In the genomic region with DNA sequence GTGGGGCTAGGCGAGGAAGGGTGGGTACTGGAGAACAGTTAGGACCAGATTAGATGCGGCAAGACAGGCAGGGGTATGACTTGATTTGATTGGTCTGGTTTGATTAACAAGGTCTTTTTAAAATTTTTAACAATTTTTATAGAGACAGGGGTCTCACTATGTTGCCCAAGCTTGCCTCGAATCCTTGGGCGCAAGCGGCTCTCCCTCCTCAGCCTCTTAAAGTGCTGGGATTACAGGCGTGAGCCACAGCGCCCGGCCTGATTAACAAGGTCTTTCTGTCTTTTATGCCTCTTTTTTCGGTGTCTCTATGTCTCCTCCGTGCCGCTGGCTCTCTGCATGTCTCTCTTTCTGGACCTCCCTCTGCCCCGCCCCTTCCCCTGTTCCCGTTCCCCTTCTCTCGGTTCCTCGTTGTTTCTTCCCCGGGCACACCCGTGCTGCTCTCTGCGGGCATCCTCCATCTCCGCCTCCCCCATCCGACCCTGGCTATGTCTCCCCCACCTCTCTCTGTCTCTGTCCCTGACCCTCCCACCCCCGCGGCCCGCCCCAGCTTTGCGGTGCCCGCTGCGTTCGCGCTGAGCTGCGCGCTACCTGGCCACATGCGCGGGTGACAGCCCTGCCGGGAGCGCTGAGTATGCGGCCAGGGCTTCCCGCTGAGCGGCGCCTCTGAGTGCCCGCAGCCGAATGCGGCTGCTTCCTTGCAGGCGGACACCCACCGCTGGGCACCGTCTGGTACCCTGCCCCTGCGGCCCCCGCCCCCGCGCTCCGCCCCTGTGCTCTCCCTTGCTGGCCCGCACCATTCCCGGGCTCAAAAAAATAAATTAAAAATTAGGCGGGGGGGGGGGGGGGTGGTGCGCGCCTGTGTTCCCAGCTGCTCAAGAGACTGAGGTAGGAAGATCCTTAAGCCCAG, we compare ENCODE assay signal across 6 cellular contexts. TPM values are rescaled to one million over a fixed set of nuclear protein-coding genes. Genes with fewer than 3 reads are reported as not detected.
A peak's percentile ranks its signal among the peaks of the same experiment; 100 is the strongest.
DNase-seq lines count a peak whose midpoint lies in the region; TF ChIP-seq lines count a peak whose summit lies in the region.

No MANE protein-coding gene starts in this region.

- H3K9ac ChIP-seq in SK-N-SH: no peak overlapping the region

- H3K27ac Mint-ChIP-seq in T-helper 1 cell treated with Interleukin-12 subunit alpha and Interleukin-12 subunit beta and Interleukin-4 antibody, amounts not matched to agents 30 μg/mL and 1 μg/mL, for 36 hours: no peak overlapping the region

- no peaks in the 10 kb centered on the region for H3K36me3 Mint-ChIP-seq in T-helper 1 cell treated with Interleukin-12 subunit alpha and Interleukin-12 subunit beta and Interleukin-4 antibody, amounts not matched to agents 30 μg/mL and 1 μg/mL, for 36 hours (ENCODE audit: low read depth)

- H3F3A ChIP-seq in SK-N-SH (replicated peaks; ENCODE audit: insufficient read depth): no peaks in the 10 kb centered on the region

- TF ChIP-seq EP300 in SK-N-SH (IDR thresholded peaks at IDR 0.05; ENCODE audit: borderline replicate concordance in 1 of 2, low read depth in 1 of 2, low read length in 1 of 2): no peak

- peak overlapping the region; percentile 81 for H3K4me3 Mint-ChIP-seq in T-helper 1 cell treated with Interleukin-12 subunit alpha and Interleukin-12 subunit beta and Interleukin-4 antibody, amounts not matched to agents 30 μg/mL and 1 μg/mL, for 36 hours

- H3K36me3 ChIP-seq in SK-N-SH (replicated peaks in 1 of 2; ENCODE audit: control insufficient read depth in 1 of 2, insufficient read depth in 2 of 2, low read length in 1 of 2): no peaks in the 10 kb centered on the region
- no peaks in the 10 kb centered on the region for H3K36me3 ChIP-seq in testis (ENCODE audit: low read depth, missing control alignments)

- H3K9me3 ChIP-seq in SK-N-SH (no peaks in the 10 kb centered on the region), testis (no peaks in the 10 kb centered on the region)

- peaks cover 3% of the 10 kb centered on the region for H3K4me1 Mint-ChIP-seq in T-helper 1 cell treated with Interleukin-12 subunit alpha and Interleukin-12 subunit beta and Interleukin-4 antibody, amounts not matched to agents 30 μg/mL and 1 μg/mL, for 36 hours (ENCODE audit: low read depth)

- no peak for TF ChIP-seq RAD21 in SK-N-SH (IDR thresholded peaks at IDR 0.05; ENCODE audit: low read length)

- H4K20me1 ChIP-seq in SK-N-SH (ENCODE audit: insufficient read depth): no peaks in the 10 kb centered on the region

- TF ChIP-seq POLR2A in testis (IDR thresholded peaks at IDR 0.05): no peak

- 14% methylated on average over 52 of the region's 54 CpGs for WGBS in SK-N-SH (ENCODE audit: low lambda C conversion rate)
- 8 to 13% methylated on average over 24 to 46 of the region's 54 CpGs for WGBS in testis, 2 donors

- H3K4me3 ChIP-seq in SK-N-SH (ENCODE audit: low read depth in 2 of 2, low read length in 1 of 2) (peak overlapping the region; percentile 28 to 48), testis (peak overlapping the region; percentile 32 to 49)

- H3K79me2 ChIP-seq in SK-N-SH (ENCODE audit: insufficient read depth): no peaks in the 10 kb centered on the region

- no peaks in the 10 kb centered on the region for H3K9me3 Mint-ChIP-seq in T-helper 1 cell treated with Interleukin-12 subunit alpha and Interleukin-12 subunit beta and Interleukin-4 antibody, amounts not matched to agents 30 μg/mL and 1 μg/mL, for 36 hours

- H3K27me3 ChIP-seq in SK-N-SH (ENCODE audit: insufficient read depth) (peaks cover 7% of the 10 kb centered on the region; the same call in 1 of the 2 replicates), testis (no peaks in the 10 kb centered on the region)

- intact Hi-C loops in head of caudate nucleus (cut with DNase I): no loop called here
- intact Hi-C loops in testis (cut with DNase I; ENCODE audit: low total_unique reads): no loop called here

- DNase-seq in T-helper 1 cell: no peak
- DNase-seq in SK-N-SH: peak; percentile 90
- DNase-seq in head of caudate nucleus: peak; percentile 26 to 77 (median 55)
- peak; percentile 32 for DNase-seq in testis
- no peak for DNase-seq in KG1 (lab: John Stamatoyannopoulos, UW)

- H3K27ac ChIP-seq in SK-N-SH (ENCODE audit: low read depth in 2 of 2, low read length in 1 of 2) (no peak overlapping the region), testis (no peak overlapping the region)

- H3K4me1 ChIP-seq in SK-N-SH (ENCODE audit: control insufficient read depth in 1 of 2, insufficient read depth in 2 of 2, low read depth in 1 of 2, low read length in 1 of 2) (no peaks in the 10 kb centered on the region), testis (no peaks in the 10 kb centered on the region)

- peak overlapping the region; percentile 78; the same call in 1 of the 2 replicates for H3K4me2 ChIP-seq in SK-N-SH

- TF ChIP-seq CTCF in SK-N-SH (IDR thresholded peaks at IDR 0.05) (no peak; the same call in 1 of the 2 replicates), testis (IDR thresholded peaks at IDR 0.05) (no peak)

- no peaks in the 10 kb centered on the region for H3K9me2 ChIP-seq in SK-N-SH

- POLR2A ChIA-PET in SK-N-SH (lab: Yijun Ruan, JAX): no interaction called here

- H2AFZ ChIP-seq in SK-N-SH (ENCODE audit: low read depth): no peak overlapping the region

- H3K27me3 Mint-ChIP-seq in T-helper 1 cell treated with Interleukin-12 subunit alpha and Interleukin-12 subunit beta and Interleukin-4 antibody, amounts not matched to agents 30 μg/mL and 1 μg/mL, for 36 hours (ENCODE audit: low read depth): peaks cover 44% of the 10 kb centered on the region

- CTCF ChIA-PET in SK-N-SH (lab: Yijun Ruan, JAX): interaction anchor here (0.6 to 1.8 kb wide), 5 partner anchors 18 to 258 kb away, joined by 3 to 4 read pairs (median 3); no protein-coding TSS in a partner anchor

TF ChIP-seq in SK-N-SH, 30 proteins besides CTCF, POLR2A, EP300 and RAD21 (continues in another document):
- TF ChIP-seq REST (IDR thresholded peaks at IDR 0.05; ENCODE audit: low read depth, low read length): no peak
- no peak for TF ChIP-seq SMC3 (IDR thresholded peaks at IDR 0.05; ENCODE audit: low read depth, low read length)
- no peak for TF ChIP-seq JUND (IDR thresholded peaks at IDR 0.05)
- TF ChIP-seq NRF1 (IDR thresholded peaks at IDR 0.05; ENCODE audit: low read depth, low read length): peak; percentile 8; the same call in 1 of the 2 replicates
- TF ChIP-seq MXI1 (IDR thresholded peaks at IDR 0.05; ENCODE audit: low read depth, low read length): peak; percentile 86

RNA-seq across cellular contexts. Expression of gene SDHAF1, which starts 8.1 kb away (rescaled TPM):
- polyA plus RNA-seq in SK-N-SH (2012; rRNA removed) (22.5 and 25.3 TPM in 2 replicates), testis (ENCODE audit: insufficient read depth, low read depth, low replicate concordance) (13.0 TPM)
- 15.7 and 21.8 TPM in 2 replicates for polyA plus RNA-seq in SK-N-SH (2012; cell fraction: cytosol; rRNA removed)
- polyA plus RNA-seq in SK-N-SH (2012; cell fraction: nucleus; rRNA removed): 15.6 and 26.4 TPM in 2 replicates
- 10 to 100 TPM; 40.6 to 55.0 TPM for total RNA-seq in testis

RNA-seq across cellular contexts. Expression of gene SYNE4, which starts 21.7 kb away (rescaled TPM):
- polyA plus RNA-seq in SK-N-SH (2012; rRNA removed) (0.48 and 0.58 TPM in 2 replicates), testis (ENCODE audit: insufficient read depth, low read depth, low replicate concordance) (1.8 TPM)
- polyA plus RNA-seq in SK-N-SH (2012; cell fraction: cytosol; rRNA removed): 0.04 and 0.05 TPM in 2 replicates
- polyA plus RNA-seq in SK-N-SH (2012; cell fraction: nucleus; rRNA removed): 5.1 and 5.3 TPM in 2 replicates
- total RNA-seq in testis: 1 to 10 TPM in 1 of 2 donors, under 1 TPM in 1; 0.68 to 1.3 TPM

RNA-seq across cellular contexts. Expression of gene ALKBH6, which starts 27.1 kb away (rescaled TPM):
- 29.9 and 30.7 TPM in 2 replicates for polyA plus RNA-seq in SK-N-SH (2012; rRNA removed)
- 19.8 and 21.2 TPM in 2 replicates for polyA plus RNA-seq in SK-N-SH (2012; cell fraction: cytosol; rRNA removed)
- 133 and 254 TPM in 2 replicates for polyA plus RNA-seq in SK-N-SH (2012; cell fraction: nucleus; rRNA removed)
- 10 to 100 TPM; 22.8 to 26.3 TPM for total RNA-seq in testis
- 11.9 TPM for polyA plus RNA-seq in testis (ENCODE audit: insufficient read depth, low read depth, low replicate concordance)

RNA-seq across cellular contexts. Expression of gene CLIP3, which starts 45.8 kb away (rescaled TPM):
- 7.1 and 13.1 TPM in 2 replicates for polyA plus RNA-seq in SK-N-SH (2012; rRNA removed)
- polyA plus RNA-seq in SK-N-SH (2012; cell fraction: cytosol; rRNA removed): 7.3 and 9.1 TPM in 2 replicates
- polyA plus RNA-seq in SK-N-SH (2012; cell fraction: nucleus; rRNA removed): 17.5 and 22.4 TPM in 2 replicates
- total RNA-seq in testis: 10 to 100 TPM; 20.7 to 24.2 TPM
- 18.2 TPM for polyA plus RNA-seq in testis (ENCODE audit: insufficient read depth, low read depth, low replicate concordance)

RNA-seq across cellular contexts. Expression of gene LRFN3, which starts 50.7 kb away (rescaled TPM):
- 2.1 and 5.4 TPM in 2 replicates for polyA plus RNA-seq in SK-N-SH (2012; rRNA removed)
- 3.3 and 6.5 TPM in 2 replicates for polyA plus RNA-seq in SK-N-SH (2012; cell fraction: cytosol; rRNA removed)
- polyA plus RNA-seq in SK-N-SH (2012; cell fraction: nucleus; rRNA removed): 4.3 and 6.0 TPM in 2 replicates
- total RNA-seq in testis: 10 to 100 TPM; 27.6 to 31.7 TPM
- 12.7 TPM for polyA plus RNA-seq in testis (ENCODE audit: insufficient read depth, low read depth, low replicate concordance)

Comparison
In these comparisons a context has a peak if more than half of its experiments do, and no peak if none do; other contexts are left out.
1. DNase-seq: peak in SK-N-SH (single experiment), head of caudate nucleus (42 of 42) and testis (single experiment); none in T-helper 1 cell (0 of 5) and KG1 (single experiment).